In genomic region chr12:990308-990648, GRCh38 we compare ENCODE assay signal across 8 cellular contexts. TPM values are rescaled to one million over a fixed set of nuclear protein-coding genes. Genes with fewer than 3 reads are reported as not detected.
A peak's percentile ranks its signal among the peaks of the same experiment; 100 is the strongest.
DNase-seq lines count a peak whose midpoint lies in the region; ATAC-seq lines count a peak whose summit lies in the region.

No MANE protein-coding gene starts in this region.

- no peaks in the 10 kb centered on the region for H3K36me3 Mint-ChIP-seq in CD4-positive, CD25-positive, alpha-beta regulatory T cell
- peaks cover 4% of the 10 kb centered on the region for H3K36me3 Mint-ChIP-seq in activated CD4-positive, alpha-beta T cell treated with anti-CD3 and anti-CD28 coated beads, Interleukin-2, amount 10 ng/mL, durations not matched to agents 24 days and 14 days (ENCODE audit: low read depth)

- DNase-seq in CD4-positive, CD25-positive, alpha-beta regulatory T cell = peak; percentile 14 to 72 (median 48)
- DNase-seq in NCI-H128 (lab: John Stamatoyannopoulos, UW; ENCODE audit: unreplicated experiment) (peak; percentile 65), midbrain (lab: John Stamatoyannopoulos, UW) (peak; percentile 77), epidermal melanocyte (ENCODE audit: insufficient read length, low spot score) (no peak)
- DNase-seq in activated CD4-positive, alpha-beta T cell treated with anti-CD3 and anti-CD28 coated beads, Interleukin-2, amount 10 ng/mL, durations not matched to agents 24 days and 14 days = peak; percentile 87
- peak; percentile 45 for DNase-seq in effector CD4-positive, alpha-beta T cell
- DNase-seq in stimulated activated CD8-positive, alpha-beta memory T cell treated with anti-CD3 and anti-CD28 coated beads, Interleukin-7, amount 100 ng/mL, for 1 hour (ENCODE audit: low read depth in 2 of 2) = peak; percentile 4 to 13

- peaks cover 14 to 43% (median 27%) of the 10 kb centered on the region in 4 donors for H3K4me1 Mint-ChIP-seq in CD4-positive, CD25-positive, alpha-beta regulatory T cell
- peaks cover 32% of the 10 kb centered on the region for H3K4me1 Mint-ChIP-seq in activated CD4-positive, alpha-beta T cell treated with anti-CD3 and anti-CD28 coated beads, Interleukin-2, amount 10 ng/mL, durations not matched to agents 24 days and 14 days

- peak overlapping the region; percentile 76 for H3K27ac ChIP-seq in CD4-positive, CD25-positive, alpha-beta regulatory T cell (ENCODE audit: insufficient read depth, low read length, poor library complexity, severe bottlenecking)

- no peaks in the 10 kb centered on the region for H3K27me3 ChIP-seq in CD4-positive, CD25-positive, alpha-beta regulatory T cell (ENCODE audit: control insufficient read depth, insufficient read depth, low read length)

- no peaks in the 10 kb centered on the region for H3K9me3 Mint-ChIP-seq in CD4-positive, CD25-positive, alpha-beta regulatory T cell
- no peaks in the 10 kb centered on the region for H3K9me3 Mint-ChIP-seq in activated CD4-positive, alpha-beta T cell treated with anti-CD3 and anti-CD28 coated beads, Interleukin-2, amount 10 ng/mL, durations not matched to agents 24 days and 14 days

- H3K4me3 Mint-ChIP-seq in CD4-positive, CD25-positive, alpha-beta regulatory T cell = peak overlapping the region; percentile 83 to 93 (median 90)
- H3K4me3 Mint-ChIP-seq in activated CD4-positive, alpha-beta T cell treated with anti-CD3 and anti-CD28 coated beads, Interleukin-2, amount 10 ng/mL, durations not matched to agents 24 days and 14 days = peak overlapping the region; percentile 100

- H3K4me1 ChIP-seq in CD4-positive, CD25-positive, alpha-beta regulatory T cell (ENCODE audit: control insufficient read depth, insufficient read depth, low read length, poor library complexity, severe bottlenecking) = peaks cover 22% of the 10 kb centered on the region

- H3K4me3 ChIP-seq in CD4-positive, CD25-positive, alpha-beta regulatory T cell (ENCODE audit: low read depth, low read length) = peak overlapping the region; percentile 59

- no peaks in the 10 kb centered on the region for H3K36me3 ChIP-seq in CD4-positive, CD25-positive, alpha-beta regulatory T cell (ENCODE audit: control insufficient read depth, insufficient read depth, low read length)

- H3K9me3 ChIP-seq in CD4-positive, CD25-positive, alpha-beta regulatory T cell (ENCODE audit: control insufficient read depth in 2 of 2, low read length in 2 of 2) = no peaks in the 10 kb centered on the region

- ATAC-seq in CD4-positive, CD25-positive, alpha-beta regulatory T cell (ENCODE audit: low read depth in 2 of 2) = no peak
- ATAC-seq in GM21737 (IDR thresholded peaks at IDR 0.05; ENCODE audit: unreplicated experiment) = peak; percentile 16

- intact Hi-C loops in activated CD4-positive, alpha-beta T cell treated with anti-CD3 and anti-CD28 coated beads, Interleukin-2, amount 10 ng/mL, durations not matched to agents 24 days and 14 days (cut with micrococcal nuclease) = loop anchor here (1.0 to 5.0 kb wide), 3 partner anchors 41 to 602 kb away; partner anchors contain the start of genes FBXL14 and RAD52

- H3K27me3 Mint-ChIP-seq in CD4-positive, CD25-positive, alpha-beta regulatory T cell = peaks cover 6% of the 10 kb centered on the region
- peaks cover 2% of the 10 kb centered on the region for H3K27me3 Mint-ChIP-seq in activated CD4-positive, alpha-beta T cell treated with anti-CD3 and anti-CD28 coated beads, Interleukin-2, amount 10 ng/mL, durations not matched to agents 24 days and 14 days

- H3K27ac Mint-ChIP-seq in CD4-positive, CD25-positive, alpha-beta regulatory T cell = peak overlapping the region; percentile 78 to 95 (median 94)
- peak overlapping the region; percentile 88 for H3K27ac Mint-ChIP-seq in activated CD4-positive, alpha-beta T cell treated with anti-CD3 and anti-CD28 coated beads, Interleukin-2, amount 10 ng/mL, durations not matched to agents 24 days and 14 days

RNA-seq across cellular contexts. Expression of gene ERC1, which starts 0.7 kb away (rescaled TPM):
- 46.5 TPM for total RNA-seq in CD4-positive, CD25-positive, alpha-beta regulatory T cell
- 1 to 10 TPM; 5.7 to 7.7 (median 7.1) TPM for polyA plus RNA-seq in CD4-positive, CD25-positive, alpha-beta regulatory T cell
- total RNA-seq in activated CD4-positive, alpha-beta T cell treated with anti-CD3 and anti-CD28 coated beads, Interleukin-2, amount 10 ng/mL, durations not matched to agents 24 days and 14 days = 30.8 and 31.6 TPM in 2 replicates

RNA-seq across cellular contexts. Expression of gene RAD52, which starts 40.8 kb away (rescaled TPM):
- total RNA-seq in CD4-positive, CD25-positive, alpha-beta regulatory T cell = 13.8 TPM
- polyA plus RNA-seq in CD4-positive, CD25-positive, alpha-beta regulatory T cell = 1 to 10 TPM; 2.6 to 5.6 (median 2.9) TPM
- 15.2 and 15.7 TPM in 2 replicates for total RNA-seq in activated CD4-positive, alpha-beta T cell treated with anti-CD3 and anti-CD28 coated beads, Interleukin-2, amount 10 ng/mL, durations not matched to agents 24 days and 14 days
